8 cellular contexts compared by ENCODE assay signal in the genomic region with DNA sequence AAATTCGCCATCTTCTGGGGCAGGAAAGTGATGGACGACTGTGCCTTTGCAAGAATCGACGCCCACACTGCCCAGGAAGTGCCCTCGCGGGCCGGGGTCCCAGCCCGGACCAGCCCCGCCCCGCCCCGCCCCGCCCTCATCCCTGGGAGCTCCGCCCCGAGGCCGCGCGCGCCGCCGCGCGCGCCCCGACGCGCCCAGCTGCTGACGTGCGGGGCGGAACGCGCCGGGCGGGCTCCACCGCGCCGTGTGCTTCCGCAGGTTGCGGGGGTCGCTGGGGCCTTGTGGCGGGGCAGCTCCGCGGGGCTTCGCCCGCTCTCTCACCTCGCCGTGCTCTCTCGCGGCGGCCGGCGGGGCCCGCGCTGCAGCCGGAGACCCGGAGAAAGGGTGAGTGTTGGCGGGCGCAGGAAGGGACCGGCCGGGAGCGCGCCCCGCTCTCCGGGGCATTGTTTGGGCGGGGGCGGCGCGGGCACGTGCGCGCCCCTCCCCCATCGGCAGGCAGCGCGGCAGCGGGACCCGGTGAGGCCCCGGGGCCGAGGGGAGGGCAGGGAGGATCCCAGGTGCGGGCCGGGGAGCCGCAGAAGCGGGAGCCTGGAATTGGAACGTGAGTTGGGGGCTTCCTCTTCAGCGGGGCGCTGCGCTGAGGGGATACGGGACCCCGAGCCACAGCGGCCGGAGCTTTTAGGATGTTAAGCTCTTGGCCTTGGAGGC. TPM values are rescaled to one million over a fixed set of nuclear protein-coding genes. Genes with fewer than 3 reads are reported as not detected.
DNase-seq lines count a peak whose midpoint lies in the region; ATAC-seq, FAIRE-seq and TF ChIP-seq lines count a peak whose summit lies in the region.

Gene YEATS2, plus strand, starts transcription at position 188 of the 708 bp plus-strand sequence. CDS start 17,366 bp downstream, outside the sequence.

- H3K27ac ChIP-seq in A549, result peak within 1 kb of the TSS; percentile 84 to 96

- CTCF ChIA-PET in A549 (lab: Yijun Ruan, JAX), result interaction anchor here (0.6 to 1.1 kb wide), 2 partner anchors 194 to 252 kb away, joined by 3 to 4 read pairs; no protein-coding TSS in a partner anchor

- no peaks in the 10 kb centered on the region for H3K9me3 ChIP-seq in A549

- H3K4me3 ChIP-seq in A549 (peak within 1 kb of the TSS; percentile 85), kidney epithelial cell (ENCODE audit: low read depth, low read length) (peak within 1 kb of the TSS; percentile 82)

- TF ChIP-seq RAD21 in A549 (conservative IDR thresholded peaks at IDR 0.05 in 1 of 2, IDR thresholded peaks at IDR 0.05 in 1 of 2), result no peak

- peak; percentile 85 to 91 for ATAC-seq in A549
- ATAC-seq in GM18520 (IDR thresholded peaks at IDR 0.05; ENCODE audit: unreplicated experiment), result peak; percentile 46
- ATAC-seq in HG03039 (IDR thresholded peaks at IDR 0.05; ENCODE audit: unreplicated experiment), result peak; percentile 72

- peak; percentile 73 for TF ChIP-seq POLR2A in A549 (IDR thresholded peaks at IDR 0.05; ENCODE audit: low read length)

- DNase-seq in A549 (ENCODE audit: low read depth in 1 of 2, low spot score in 1 of 2), result peak; percentile 68 to 76
- DNase-seq in NCI-H226, result peak; percentile 31
- DNase-seq in activated CD4-positive, CD25-positive, alpha-beta regulatory T cell treated with anti-CD3 and anti-CD28 coated beads, Interleukin-2, amount 50 U/mL, for 16 hours (ENCODE audit: low read depth, low spot score), result peak; percentile 51
- DNase-seq in cerebellar cortex (ENCODE audit: low spot score), result peak; percentile 40
- DNase-seq in kidney epithelial cell (ENCODE audit: low read depth), result no peak
- peak; percentile 88 for DNase-seq in stimulated activated CD4-positive, alpha-beta T cell treated with anti-CD3 and anti-CD28 coated beads, Interleukin-15, amount 100 ng/mL, for 24 hours

- FAIRE-seq in A549 (lab: Jason Lieb, UNC), result no peak

- TF ChIP-seq CTCF in A549 (IDR thresholded peaks at IDR 0.05) (no peak), kidney epithelial cell (IDR thresholded peaks at IDR 0.05; ENCODE audit: insufficient read depth, low read length, poor library complexity, severe bottlenecking) (no peak)

- POLR2A ChIA-PET in A549 (lab: Yijun Ruan, JAX), result interaction anchor here (0.6 to 1.4 kb wide), 8 partner anchors 9 to 590 kb away, joined by 3 to 17 read pairs (median 3); partner anchors contain the start of genes KLHL24 and PARL

- peaks cover 15% of the 10 kb centered on the region; the same call in 2 of the 3 replicates for H3K4me1 ChIP-seq in A549

- H3K4me2 ChIP-seq in A549, result peak within 1 kb of the TSS; percentile 86

- WGBS in A549 (ENCODE audit: missing lambda C conversion rate), result 0% methylated on average over 7 of the region's 89 CpGs

- no peaks in the 10 kb centered on the region for H3K36me3 ChIP-seq in kidney epithelial cell (ENCODE audit: control insufficient read depth, insufficient read depth, low read length)

- H3K27me3 ChIP-seq in kidney epithelial cell (ENCODE audit: control insufficient read depth, insufficient read depth, low read length), result no peaks in the 10 kb centered on the region

- TF ChIP-seq EP300 in A549 (IDR thresholded peaks at IDR 0.05), result no peak

TF ChIP-seq in A549, 52 proteins besides CTCF, POLR2A, EP300 and RAD21:
- TF ChIP-seq FOSB (CRISPR knock-in tag; IDR thresholded peaks at IDR 0.05) (no peak), ZNF302 (CRISPR knock-in tag; IDR thresholded peaks at IDR 0.05) (no peak), BCL3 (IDR thresholded peaks at IDR 0.05) (peak; percentile 76; the same call in 1 of the 3 replicates), ESRRA (IDR thresholded peaks at IDR 0.05; ENCODE audit: borderline replicate concordance, low read length) (no peak), BHLHE40 (IDR thresholded peaks at IDR 0.05; ENCODE audit: low read depth, low read length) (peak; percentile 61; the same call in 1 of the 2 replicates), FOXS1 (CRISPR knock-in tag; IDR thresholded peaks at IDR 0.05) (no peak), PHF8 (IDR thresholded peaks at IDR 0.05; ENCODE audit: borderline replicate concordance, low read depth) (0 out of 2 replicates have a peak, but pooled peaks have one; percentile 46), GATA3 (IDR thresholded peaks at IDR 0.05; ENCODE audit: borderline replicate concordance) (no peak), JUN (IDR thresholded peaks at IDR 0.05) (peak; percentile 45 to 57; a peak in 3 of 5 replicates), CHD4 (IDR thresholded peaks at IDR 0.05; ENCODE audit: borderline replicate concordance) (no peak), MYC (IDR thresholded peaks at IDR 0.05; ENCODE audit: borderline replicate concordance, low read length) (peak; percentile 69; the same call in 1 of the 2 replicates), CBX8 (IDR thresholded peaks at IDR 0.05) (no peak)
- TF ChIP-seq, protein P1, sequence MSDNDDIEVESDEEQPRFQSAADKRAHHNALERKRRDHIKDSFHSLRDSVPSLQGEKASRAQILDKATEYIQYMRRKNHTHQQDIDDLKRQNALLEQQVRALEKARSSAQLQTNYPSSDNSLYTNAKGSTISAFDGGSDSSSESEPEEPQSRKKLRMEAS (IDR thresholded peaks at IDR 0.05), result peak; percentile 69; the same call in 1 of the 2 replicates

RNA-seq across cellular contexts. Expression of gene YEATS2, which starts in this region (rescaled TPM):
- 15.3 and 17.4 TPM in 2 replicates for polyA plus RNA-seq in A549 (2011; rRNA removed)
- polyA plus RNA-seq in A549 (2012; cell fraction: cytosol; rRNA removed), result 10.4 and 12.8 TPM in 2 replicates
- polyA plus RNA-seq in A549 (2012; cell fraction: nucleus; rRNA removed), result 15.7 and 17.8 TPM in 2 replicates
- polyA plus RNA-seq in A549 (2017; fragmentation: RNase III; extraction: RNeasy Plus Mini Kit Qiagen cat#74134 plus additional on column Dnase treatment), result 11.2 to 12.6 TPM (median 11.9 TPM) in 3 replicates
- 15.6 and 17.0 TPM in 2 replicates for polyA minus RNA-seq in A549 (2011; rRNA and poly(A)+ RNA removed)
- total RNA-seq in kidney epithelial cell, result 30.2 and 32.1 TPM in 2 replicates
